In the genomic region with DNA sequence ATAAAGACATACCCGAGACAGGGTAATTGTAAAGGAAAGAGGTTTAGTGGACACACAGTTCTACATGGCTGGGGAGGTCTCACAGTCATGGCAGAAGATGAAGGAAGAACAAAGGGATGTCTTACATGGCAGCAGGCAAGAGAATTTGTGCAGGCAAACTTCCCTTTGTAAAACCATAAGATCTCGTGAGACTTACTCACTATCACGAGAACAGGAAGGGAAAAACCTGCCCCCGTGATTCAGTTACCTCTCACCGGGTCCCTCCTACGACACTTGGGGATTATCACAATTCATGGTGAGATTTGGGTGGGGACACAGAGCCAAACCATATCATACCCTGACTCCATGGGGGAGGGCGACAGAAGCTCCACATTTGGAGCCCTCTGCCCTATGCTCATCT, we compare ENCODE assay signal across 22 cellular contexts. TPM values are rescaled to one million over a fixed set of nuclear protein-coding genes. Genes with fewer than 3 reads are reported as not detected.
DNase-seq lines count a peak whose midpoint lies in the region; ATAC-seq, FAIRE-seq and TF ChIP-seq lines count a peak whose summit lies in the region.
"Had no signal": no experiment of that assay in that cellular context is flagged by ENCODE, and none has a peak within 500 bp of the region (broad histone marks: within the 10 kb centered on the region; RNA-seq: fewer than 3 reads in every experiment).

No MANE protein-coding gene starts in this region.

- POLR2A ChIA-PET in HepG2 (lab: Yijun Ruan, JAX) (no interaction called here), K562 (lab: Yijun Ruan, JAX) (interaction anchor here (0.9 to 1.6 kb wide), 3 partner anchors 9 to 17 kb away, joined by 3 to 5 read pairs (median 3); no protein-coding TSS in a partner anchor)

- no peaks in the 10 kb centered on the region for H3K79me2 ChIP-seq in HepG2 (ENCODE audit: insufficient read depth, low read length)
- H3K79me2 ChIP-seq in K562 (ENCODE audit: control insufficient read depth, insufficient read depth, low read length) = no peaks in the 10 kb centered on the region

- TF ChIP-seq CTCF in HepG2 (CRISPR knock-in tag; IDR thresholded peaks at IDR 0.05) = no peak
- no peak for TF ChIP-seq CTCF in right lobe of liver (IDR thresholded peaks at IDR 0.05)
- no peak for TF ChIP-seq CTCF in K562 (IDR thresholded peaks at IDR 0.05 in 2 of 3, conservative IDR thresholded peaks at IDR 0.05 in 1 of 3; ENCODE audit: insufficient read depth in 2 of 3, low read depth in 1 of 3, low read length in 3 of 3)
- no peak for TF ChIP-seq CTCF in neural crest cell (conservative IDR thresholded peaks at IDR 0.05)

- H3K4me3 Mint-ChIP-seq in neural crest cell = no peak overlapping the region
- H3K4me3 Mint-ChIP-seq: B cell; CD4-positive, alpha-beta T cell; CD8-positive, alpha-beta T cell had no signal

- H4K20me1 ChIP-seq in HepG2 (ENCODE audit: insufficient read depth, low read length) (no peaks in the 10 kb centered on the region), K562 (replicated peaks; ENCODE audit: control insufficient read depth, insufficient read depth, low read length) (no peaks in the 10 kb centered on the region)
- H4K20me1 ChIP-seq: BLaER1 treated with 17β-estradiol and CSF1 and Interleukin-3, amounts not matched to agents 10 nM and 100 nM had no signal

- ATAC-seq in HepG2 (no peak), right lobe of liver (no peak), K562 (no peak), GM21381 (IDR thresholded peaks at IDR 0.05; ENCODE audit: unreplicated experiment) (no peak)
- ATAC-seq: A549; CD8-positive, alpha-beta T cell had no signal

- H3K27ac Mint-ChIP-seq in neural crest cell (ENCODE audit: unreplicated experiment) = peak overlapping the region; percentile 45
- H3K27ac Mint-ChIP-seq: B cell; CD4-positive, alpha-beta T cell; CD8-positive, alpha-beta T cell had no signal

- no peak for TF ChIP-seq RAD21 in HepG2 (CRISPR knock-in tag; IDR thresholded peaks at IDR 0.05)
- TF ChIP-seq RAD21 in K562 (CRISPR knock-in tag; conservative IDR thresholded peaks at IDR 0.05 in 1 of 2, IDR thresholded peaks at IDR 0.05 in 1 of 2) = no peak

- in situ Hi-C loops in HepG2 (cut with HindIII; ENCODE audit: extremely low pct_ligation_motif_present, low pct_unique_long_range_greater_than_20kb) (no loop called here), K562 (cut with MboI) (no loop called here)

- H3K9ac ChIP-seq in HepG2 (ENCODE audit: insufficient read depth, low read depth, low read length) = no peak overlapping the region
- no peak overlapping the region for H3K9ac ChIP-seq in K562 (ENCODE audit: insufficient read depth in 1 of 2, low read depth in 2 of 2, low read length in 2 of 2)
- H3K9ac ChIP-seq: BLaER1 treated with 17β-estradiol and CSF1 and Interleukin-3, amounts not matched to agents 10 nM and 100 nM had no signal

- H2AFZ ChIP-seq in HepG2 (ENCODE audit: low read length) (no peak overlapping the region), K562 (ENCODE audit: low read depth, low read length) (peak overlapping the region; percentile 3; the same call in 1 of the 2 replicates)

- H3K4me3 ChIP-seq in HepG2 (replicated peaks in 1 of 3; ENCODE audit: insufficient read depth in 1 of 3, low read depth in 2 of 3, low read length in 3 of 3) (no peak overlapping the region), right lobe of liver (no peak overlapping the region), K562 (no peak overlapping the region)
- H3K4me3 ChIP-seq: A549; BLaER1 treated with 17β-estradiol and CSF1 and Interleukin-3, amounts not matched to agents 10 nM and 100 nM had no signal

- H3K9me3 Mint-ChIP-seq in neural crest cell = peaks cover 6% of the 10 kb centered on the region

- FAIRE-seq in HepG2 (lab: Jason Lieb, UNC) (no peak), K562 (lab: Jason Lieb, UNC) (no peak)
- FAIRE-seq: A549, D721Med, G401.6, GM12891, GM19239 had no signal

- H3K9me3 ChIP-seq in HepG2 (ENCODE audit: low read length) (peaks cover 15% of the 10 kb centered on the region), right lobe of liver (no peaks in the 10 kb centered on the region), K562 (replicated peaks; ENCODE audit: control insufficient read depth, insufficient read depth, low read depth, low read length) (peaks cover 4% of the 10 kb centered on the region; the same call in 1 of the 2 replicates)

- no peaks in the 10 kb centered on the region for H3K36me3 ChIP-seq in HepG2 (replicated peaks in 1 of 2; ENCODE audit: control insufficient read depth in 1 of 2, insufficient read depth in 2 of 2, low read length in 2 of 2)
- no peaks in the 10 kb centered on the region for H3K36me3 ChIP-seq in right lobe of liver
- no peaks in the 10 kb centered on the region for H3K36me3 ChIP-seq in K562 (ENCODE audit: control insufficient read depth, insufficient read depth, low read length)
- H3K36me3 ChIP-seq: BLaER1 treated with 17β-estradiol and CSF1 and Interleukin-3, amounts not matched to agents 10 nM and 100 nM had no signal

- TF ChIP-seq EP300 in HepG2 (IDR thresholded peaks at IDR 0.05; ENCODE audit: low read depth in 2 of 2, low read length in 2 of 2) (no peak), HepG2 (CRISPR knock-in tag; IDR thresholded peaks at IDR 0.05; ENCODE audit: borderline replicate concordance) (no peak), K562 (IDR thresholded peaks at IDR 0.05; ENCODE audit: low read length) (no peak)

- H3K27ac ChIP-seq in HepG2 (ENCODE audit: extremely low read length, insufficient read depth, low read length) (no peak overlapping the region), right lobe of liver (no peak overlapping the region), K562 (ENCODE audit: extremely low read depth, low read depth, low read length) (no peak overlapping the region)
- H3K27ac ChIP-seq: 22Rv1; A549; BLaER1 treated with 17β-estradiol and CSF1 and Interleukin-3, amounts not matched to agents 10 nM and 100 nM; C4-2B had no signal

- WGBS in HepG2 (ENCODE audit: low lambda C conversion rate) = 29% methylated on average over 7 of the region's 7 CpGs
- WGBS in right lobe of liver (ENCODE audit: insufficient coverage, low coverage, low lambda C conversion rate, missing lambda C conversion rate) = 69% methylated on average over 5 of the region's 7 CpGs
- 27% methylated on average over 7 of the region's 7 CpGs for WGBS in K562 (ENCODE audit: insufficient coverage, low coverage, missing lambda C conversion rate)

- H3K9me1 ChIP-seq in K562 (ENCODE audit: control insufficient read depth, insufficient read depth, low read length) = no peaks in the 10 kb centered on the region

- intact Hi-C loops in HepG2 (cut with micrococcal nuclease; ENCODE audit: unreplicated experiment) (no loop called here), right lobe of liver (cut with DNase I) (no loop called here), K562 (cut with micrococcal nuclease) (no loop called here)

- H3K27me3 Mint-ChIP-seq in neural crest cell (ENCODE audit: low read depth) = peaks cover 2% of the 10 kb centered on the region

- CTCF ChIA-PET in HepG2 (lab: Yijun Ruan, JAX; ENCODE audit: low intra/inter-chr PET ratio, low total read pairs) = no interaction called here
- CTCF ChIA-PET in K562 (lab: Yijun Ruan, JAX; ENCODE audit: low intra/inter-chr PET ratio) = no interaction called here

- H3K4me1 ChIP-seq in HepG2 (ENCODE audit: insufficient read depth, low read length) (no peaks in the 10 kb centered on the region), right lobe of liver (no peaks in the 10 kb centered on the region), K562 (replicated peaks in 1 of 2; ENCODE audit: control insufficient read depth in 2 of 2, insufficient read depth in 2 of 2, low read length in 2 of 2) (no peaks in the 10 kb centered on the region)
- H3K4me1 ChIP-seq: Caco-2 had no signal

- no peaks in the 10 kb centered on the region for H3K36me3 Mint-ChIP-seq in neural crest cell (ENCODE audit: low read depth)
- H3K36me3 Mint-ChIP-seq: CD8-positive, alpha-beta T cell had no signal

- BruUV-seq in HepG2 (replicated peaks; lab: Mats Ljungman, UMichigan) (no TSS peak), K562 (replicated peaks; lab: Mats Ljungman, UMichigan) (no TSS peak)

- no peak overlapping the region for H3K4me2 ChIP-seq in HepG2 (ENCODE audit: low read depth, low read length)
- H3K4me2 ChIP-seq in K562 (ENCODE audit: insufficient read depth, low read length) = no peak overlapping the region
- H3K4me2 ChIP-seq: A549; BLaER1 treated with 17β-estradiol and CSF1 and Interleukin-3, amounts not matched to agents 10 nM and 100 nM had no signal

- DNase-seq in HepG2 (ENCODE audit: low spot score) = no peak
- DNase-seq in right lobe of liver = no peak
- DNase-seq in K562 (ENCODE audit: extremely low read depth in 1 of 4, low spot score in 3 of 4) = no peak
- no peak for DNase-seq in neural crest cell (ENCODE audit: low read depth, low spot score)
- DNase-seq in stimulated activated CD4-positive, alpha-beta T cell treated with anti-CD3 and anti-CD28 coated beads, Interleukin-4, amount 100 ng/mL, for 4 hours = no peak
- DNase-seq: AML-193; Caco-2; Calu3; CD4-positive, alpha-beta T cell; CD8-positive, alpha-beta T cell; DMS79 treated with DMSO at 0.1 percent for 48 hours; GF-D8 had no signal

- H3K27me3 ChIP-seq in HepG2 (ENCODE audit: control insufficient read depth in 1 of 2, insufficient read depth in 2 of 2, low read length in 2 of 2) (peaks cover 0 to 17% of the 10 kb centered on the region in 2 experiments; a peak in 3 of 5 replicates), right lobe of liver (no peaks in the 10 kb centered on the region), K562 (ENCODE audit: control insufficient read depth in 2 of 2, insufficient read depth in 2 of 2, low read length in 2 of 2) (no peaks in the 10 kb centered on the region)
- H3K27me3 ChIP-seq: BLaER1 treated with 17β-estradiol and CSF1 and Interleukin-3, amounts not matched to agents 10 nM and 100 nM had no signal

- no peak for TF ChIP-seq POLR2A in HepG2 (IDR thresholded peaks at IDR 0.05; ENCODE audit: insufficient read depth in 1 of 2, low read depth in 2 of 2, low read length in 2 of 2)
- TF ChIP-seq POLR2A in right lobe of liver (IDR thresholded peaks at IDR 0.05) = no peak
- TF ChIP-seq POLR2A in K562 (conservative IDR thresholded peaks at IDR 0.05) = no peak

- peaks cover 4% of the 10 kb centered on the region for H3K4me1 Mint-ChIP-seq in neural crest cell
- H3K4me1 Mint-ChIP-seq: B cell had no signal

RNA-seq across cellular contexts. Expression of a gene that starts 7.4 kb away (rescaled TPM):
- total RNA-seq in HepG2 (2016; rRNA removed; fragmentation: Illumina TruSeq; extraction: Trizol) (18.6 and 39.5 TPM in 2 replicates), right lobe of liver (10 to 100 TPM; 17.5 to 42.9 (median 31.4) TPM), K562 (2014; rRNA removed) (9.4 and 10.5 TPM in 2 replicates), K562 (2014; rRNA removed; fragmentation: Illumina TruSeq; extraction: Trizol) (27.9 and 29.5 TPM in 2 replicates), K562 (2015; rRNA removed; fragmentation: Illumina TruSeq; extraction: Trizol) (22.7 and 25.7 TPM in 2 replicates), K562 (2021) (50.7 and 50.8 TPM in 2 replicates), neural crest cell (56.6 and 57.7 TPM in 2 replicates)
- total RNA-seq in HepG2 (2016; cell fraction: cytosol; rRNA removed; fragmentation: Illumina TruSeq; extraction: Trizol; ENCODE audit: low read depth) = 8.4 and 10.3 TPM in 2 replicates
- 17.8 and 34.8 TPM in 2 replicates for total RNA-seq in HepG2 (2016; cell fraction: insoluble cytoplasmic fraction; rRNA removed; fragmentation: Illumina TruSeq; extraction: Trizol)
- total RNA-seq in HepG2 (2016; cell fraction: membrane; rRNA removed; fragmentation: Illumina TruSeq; extraction: Trizol) = 22.3 and 22.4 TPM in 2 replicates
- total RNA-seq in HepG2 (2016; cell fraction: nucleus; rRNA removed; fragmentation: Illumina TruSeq; extraction: Trizol) = 26.5 and 27.8 TPM in 2 replicates
- polyA plus RNA-seq in HepG2 (2011; rRNA removed) (40.5 and 48.5 TPM in 2 replicates), K562 (2011; rRNA removed) (22.6 and 40.3 TPM in 2 replicates), K562 (2014; fragmentation: Illumina TruSeq; extraction: Trizol) (51.0 and 51.2 TPM in 2 replicates), K562 (2014; fragmentation: Nextera tagmentation; extraction: Ambion mirVana) (1 to 10 TPM; 3.4 to 8.4 TPM), K562 (2014; rRNA removed) (32.7 and 34.3 TPM in 2 replicates)
- polyA plus RNA-seq in HepG2 (2011; cell fraction: cytosol; rRNA removed) = 28.8 and 43.5 TPM in 2 replicates
- 25.8 and 29.7 TPM in 2 replicates for polyA plus RNA-seq in HepG2 (2011; cell fraction: nucleus; rRNA removed)
- polyA plus RNA-seq in HepG2 (2012) = 65.3 and 69.0 TPM in 2 replicates
- polyA plus RNA-seq in HepG2 (2016; cell fraction: cytosol; fragmentation: Illumina TruSeq; extraction: Trizol; ENCODE audit: low read depth) = 10.2 and 12.1 TPM in 2 replicates
- polyA plus RNA-seq in HepG2 (2016; cell fraction: insoluble cytoplasmic fraction; fragmentation: Illumina TruSeq; extraction: Trizol; ENCODE audit: low read depth) = 58.7 and 72.2 TPM in 2 replicates
- 23.4 and 25.9 TPM in 2 replicates for polyA plus RNA-seq in HepG2 (2016; cell fraction: membrane; fragmentation: Illumina TruSeq; extraction: Trizol; ENCODE audit: low read depth)
- 58.8 and 66.1 TPM in 2 replicates for polyA plus RNA-seq in HepG2 (2016; cell fraction: nucleus; fragmentation: Illumina TruSeq; extraction: Trizol; ENCODE audit: insufficient read depth, low read depth)
- polyA minus RNA-seq in HepG2 (2011; rRNA and poly(A)+ RNA removed; ENCODE audit: low replicate concordance) = 31.5 and 42.0 TPM in 2 replicates
- 26.7 and 39.2 TPM in 2 replicates for polyA minus RNA-seq in HepG2 (2011; cell fraction: cytosol; rRNA and poly(A)+ RNA removed)
- polyA minus RNA-seq in HepG2 (2011; cell fraction: nucleus; rRNA and poly(A)+ RNA removed) = 50.6 and 58.1 TPM in 2 replicates
- total RNA-seq in K562 (2011; cell fraction: chromatin; rRNA removed; ENCODE audit: low replicate concordance) = 28.5 and 56.2 TPM in 2 replicates
- total RNA-seq in K562 (2011; cell fraction: nucleolus; rRNA removed) = 14.8 and 19.5 TPM in 2 replicates
- 43.9 and 84.6 TPM in 2 replicates for total RNA-seq in K562 (2011; cell fraction: nucleoplasm; rRNA removed)
- polyA plus RNA-seq in K562 (2011; cell fraction: cytosol; rRNA removed) = 18.5 and 29.2 TPM in 2 replicates
- 22.9 and 26.1 TPM in 2 replicates for polyA plus RNA-seq in K562 (2011; cell fraction: nucleus; rRNA removed)
- 41.2 and 44.4 TPM in 2 replicates for polyA plus RNA-seq in K562 (2012)
- 25.1 and 32.6 TPM in 2 replicates for polyA minus RNA-seq in K562 (2011; rRNA and poly(A)+ RNA removed)
- polyA minus RNA-seq in K562 (2011; cell fraction: cytosol; rRNA and poly(A)+ RNA removed) = 23.1 and 26.0 TPM in 2 replicates
- polyA minus RNA-seq in K562 (2011; cell fraction: nucleus; rRNA and poly(A)+ RNA removed) = 12.1 and 20.3 TPM in 2 replicates
